In genomic region chr6:679282-679681, GRCh38 we compare ENCODE assay signal across 20 cellular contexts. TPM values are rescaled to one million over a fixed set of nuclear protein-coding genes. Genes with fewer than 3 reads are reported as not detected.
"Had no signal": no experiment of that assay in that cellular context is flagged by ENCODE, and none has a peak within 500 bp of the region (broad histone marks: within the 10 kb centered on the region; RNA-seq: fewer than 3 reads in every experiment).

No MANE protein-coding gene starts in this region.

- H3K9me3 Mint-ChIP-seq: activated T-cell treated with anti-CD3 and anti-CD28 coated beads, Interleukin-2, amount 50 U/mL, for 72 hours; dendritic cell treated with granulocyte-macrophage colony-stimulating factor and Interleukin-4, amounts not matched to agents 40 ng/mL and 50 ng/mL, for 4 days had no signal

- H3K27ac Mint-ChIP-seq: activated T-cell treated with anti-CD3 and anti-CD28 coated beads, Interleukin-2, amount 50 U/mL, for 72 hours; dendritic cell treated with granulocyte-macrophage colony-stimulating factor and Interleukin-4, amounts not matched to agents 40 ng/mL and 50 ng/mL, for 4 days; nephron progenitor cell had no signal

- H3K36me3 ChIP-seq: esophagus muscularis mucosa, thyroid gland had no signal

- H3K27me3 ChIP-seq: esophagus muscularis mucosa, foreskin keratinocyte, hepatocyte, thyroid gland had no signal

- H3K4me3 ChIP-seq: esophagus muscularis mucosa, hepatocyte, thyroid gland had no signal

- DNase-seq: activated effector memory CD4-positive, alpha-beta T cell treated with anti-CD3 and anti-CD28 coated beads, Interleukin-2, amount 50 U/mL, for 16 hours; activated naive CD4-positive, alpha-beta T cell treated with anti-CD3 and anti-CD28 coated beads, Interleukin-2, amount 50 U/mL, for 16 hours; activated T-cell treated with anti-CD3 and anti-CD28 coated beads, Interleukin-2, amount 50 U/mL, for 72 hours; aorta; cerebellar nuclear complex; effector CD8-positive, alpha-beta T cell; foreskin keratinocyte; midbrain; nephron progenitor cell; nucleus accumbens; posterior cingulate gyrus; stimulated activated CD8-positive, alpha-beta memory T cell treated with anti-CD3 and anti-CD28 coated beads, Interleukin-4, amount 100 ng/mL, for 48 hours; stimulated activated naive CD4-positive, alpha-beta T cell treated with Interleukin-2 at 50 U/mL for 16 hours; T-helper 1 cell; T-helper 9 cell; thyroid gland had no signal

- H3K4me3 Mint-ChIP-seq: activated T-cell treated with anti-CD3 and anti-CD28 coated beads, Interleukin-2, amount 50 U/mL, for 72 hours; dendritic cell treated with granulocyte-macrophage colony-stimulating factor and Interleukin-4, amounts not matched to agents 40 ng/mL and 50 ng/mL, for 4 days; nephron progenitor cell had no signal

- H3K27me3 Mint-ChIP-seq: dendritic cell treated with granulocyte-macrophage colony-stimulating factor and Interleukin-4, amounts not matched to agents 40 ng/mL and 50 ng/mL, for 4 days had no signal

- H3K9me3 ChIP-seq: esophagus muscularis mucosa, thyroid gland had no signal

- H3K27ac ChIP-seq: esophagus muscularis mucosa, foreskin keratinocyte, thyroid gland had no signal

RNA-seq across cellular contexts. Expression of gene HUS1B, which starts 22.4 kb away (rescaled TPM):
- total RNA-seq: myocyte had no signal
